In the genomic region with DNA sequence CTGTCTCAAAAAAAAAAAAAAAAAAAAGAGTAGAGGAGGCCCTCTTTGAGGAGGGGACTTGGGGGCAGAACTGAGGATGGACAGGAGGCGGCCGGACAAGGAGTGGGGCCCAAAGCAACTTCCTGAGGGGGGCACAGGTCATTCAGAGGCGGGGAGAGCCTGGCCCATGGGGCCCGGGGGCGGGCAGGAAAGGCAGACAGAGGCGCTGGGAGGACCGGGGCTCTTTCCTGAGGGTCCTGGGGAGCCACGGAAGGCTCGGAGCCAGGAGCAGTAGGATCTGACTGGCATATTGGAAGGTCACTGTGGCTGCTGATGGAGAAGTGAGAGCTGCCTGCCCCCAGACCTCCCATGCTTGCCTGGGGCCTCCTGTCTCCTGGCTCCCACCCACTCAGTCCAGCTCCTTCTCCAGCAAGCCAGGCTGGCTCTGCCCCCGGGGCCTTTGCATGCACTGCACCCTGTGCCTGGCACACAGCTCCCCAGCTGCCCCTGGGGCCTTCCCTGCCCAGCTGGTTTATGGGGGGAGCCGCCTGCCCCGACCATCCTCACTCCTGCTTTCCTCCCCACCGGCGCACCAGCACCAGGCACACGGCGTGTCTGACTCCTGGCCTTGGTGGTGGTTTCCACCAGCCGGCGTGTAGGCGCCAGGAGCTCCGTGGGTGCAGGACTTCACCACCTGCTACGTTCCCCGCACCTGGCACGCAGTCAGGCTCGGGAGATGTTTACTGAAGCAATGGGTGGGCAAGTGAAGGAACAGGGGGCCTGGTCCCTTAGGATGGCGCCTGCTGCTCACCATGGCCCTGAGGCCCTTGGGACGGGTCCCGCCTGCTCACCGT, we compare ENCODE assay signal across 24 cellular contexts. TPM values are rescaled to one million over a fixed set of nuclear protein-coding genes. Genes with fewer than 3 reads are reported as not detected.
DNase-seq lines count a peak whose midpoint lies in the region; ATAC-seq and TF ChIP-seq lines count a peak whose summit lies in the region.
"Had no signal": no experiment of that assay in that cellular context is flagged by ENCODE, and none has a peak within 500 bp of the region (broad histone marks: within the 10 kb centered on the region; RNA-seq: fewer than 3 reads in every experiment).

No MANE protein-coding gene starts in this region.

- H3K36me3 ChIP-seq in H7 (replicated peaks; ENCODE audit: control insufficient read depth, insufficient read depth, low read length), result no peaks in the 10 kb centered on the region
- H3K36me3 ChIP-seq: adrenal gland, HAP-1, lower lobe of right lung, thyroid gland had no signal

- no peaks in the 10 kb centered on the region for H3K4me1 ChIP-seq in right cardiac atrium (ENCODE audit: control insufficient read depth, insufficient read depth, low read length)
- H3K4me1 ChIP-seq: HAP-1 had no signal

- no peak for TF ChIP-seq CTCF in activated CD8-positive, alpha-beta T cell treated with anti-CD3 and anti-CD28 coated beads for 36 hours (IDR thresholded peaks at IDR 0.05)

- no peaks in the 10 kb centered on the region for H3K27me3 Mint-ChIP-seq in activated CD8-positive, alpha-beta T cell treated with anti-CD3 and anti-CD28 coated beads for 36 hours
- no peaks in the 10 kb centered on the region for H3K27me3 Mint-ChIP-seq in activated CD8-positive, alpha-beta T cell treated with anti-CD3 and anti-CD28 coated beads, Interleukin-2, amount 10 ng/mL, durations not matched to agents 7 days and 5 days (ENCODE audit: low read depth)
- no peaks in the 10 kb centered on the region for H3K27me3 Mint-ChIP-seq in stimulated activated memory B cell treated with anti-CD40 and anti-IgM and Interleukin-4, amounts not matched to agents 10 μg/mL and 1 μg/mL and 100 μg/mL, for 72 hours
- H3K27me3 Mint-ChIP-seq: naive thymus-derived CD4-positive, alpha-beta T cell; T-cell had no signal

- no peaks in the 10 kb centered on the region for H3K36me3 Mint-ChIP-seq in activated CD8-positive, alpha-beta T cell treated with anti-CD3 and anti-CD28 coated beads for 36 hours (ENCODE audit: low read depth)
- no peaks in the 10 kb centered on the region for H3K36me3 Mint-ChIP-seq in activated CD8-positive, alpha-beta T cell treated with anti-CD3 and anti-CD28 coated beads, Interleukin-2, amount 10 ng/mL, durations not matched to agents 7 days and 5 days (ENCODE audit: low read depth)
- no peaks in the 10 kb centered on the region for H3K36me3 Mint-ChIP-seq in stimulated activated memory B cell treated with anti-CD40 and anti-IgM and Interleukin-4, amounts not matched to agents 10 μg/mL and 1 μg/mL and 100 μg/mL, for 72 hours
- H3K36me3 Mint-ChIP-seq: IgD-negative memory B cell; naive thymus-derived CD4-positive, alpha-beta T cell; T-cell had no signal

- POLR2A ChIA-PET in activated CD8-positive, alpha-beta T cell treated with anti-CD3 and anti-CD28 coated beads for 36 hours (lab: Charles Lee), result no interaction called here
- POLR2A ChIA-PET in activated CD8-positive, alpha-beta T cell treated with anti-CD3 and anti-CD28 coated beads, Interleukin-2, amount 10 ng/mL, durations not matched to agents 7 days and 5 days (lab: Charles Lee), result no interaction called here

- H3K4me3 ChIP-seq in H7 (ENCODE audit: insufficient read depth, low read depth, low read length), result no peak overlapping the region
- no peak overlapping the region for H3K4me3 ChIP-seq in right cardiac atrium (ENCODE audit: low read length)
- H3K4me3 ChIP-seq: adrenal gland, HAP-1, lower lobe of right lung, thyroid gland had no signal

- WGBS in right cardiac atrium, result 83% methylated on average over 28 of the region's 28 CpGs

- H3K4me1 Mint-ChIP-seq in activated CD8-positive, alpha-beta T cell treated with anti-CD3 and anti-CD28 coated beads for 36 hours (ENCODE audit: low read depth), result peaks cover 2% of the 10 kb centered on the region
- H3K4me1 Mint-ChIP-seq in activated CD8-positive, alpha-beta T cell treated with anti-CD3 and anti-CD28 coated beads, Interleukin-2, amount 10 ng/mL, durations not matched to agents 7 days and 5 days (ENCODE audit: low read depth), result peaks cover 22% of the 10 kb centered on the region
- H3K4me1 Mint-ChIP-seq in stimulated activated memory B cell treated with anti-CD40 and anti-IgM and Interleukin-4, amounts not matched to agents 10 μg/mL and 1 μg/mL and 100 μg/mL, for 72 hours, result peaks cover 69% of the 10 kb centered on the region

- H3K27me3 ChIP-seq in H7 (ENCODE audit: control insufficient read depth, insufficient read depth, low read length) (no peaks in the 10 kb centered on the region), right cardiac atrium (ENCODE audit: control insufficient read depth, insufficient read depth) (no peaks in the 10 kb centered on the region)
- H3K27me3 ChIP-seq: adrenal gland, thyroid gland had no signal

- intact Hi-C loops in activated CD8-positive, alpha-beta T cell treated with anti-CD3 and anti-CD28 coated beads for 36 hours (cut with micrococcal nuclease), result no loop called here
- intact Hi-C loops in right cardiac atrium (cut with DNase I), result no loop called here

- H3K4me3 Mint-ChIP-seq in activated CD8-positive, alpha-beta T cell treated with anti-CD3 and anti-CD28 coated beads for 36 hours, result no peak overlapping the region
- H3K4me3 Mint-ChIP-seq in activated CD8-positive, alpha-beta T cell treated with anti-CD3 and anti-CD28 coated beads, Interleukin-2, amount 10 ng/mL, durations not matched to agents 7 days and 5 days, result no peak overlapping the region
- no peak overlapping the region for H3K4me3 Mint-ChIP-seq in stimulated activated memory B cell treated with anti-CD40 and anti-IgM and Interleukin-4, amounts not matched to agents 10 μg/mL and 1 μg/mL and 100 μg/mL, for 72 hours
- H3K4me3 Mint-ChIP-seq: naive thymus-derived CD4-positive, alpha-beta T cell; T-cell had no signal

- no peak overlapping the region for H3K27ac ChIP-seq in right cardiac atrium (ENCODE audit: low read length)
- H3K27ac ChIP-seq: adrenal gland, lower lobe of right lung, thyroid gland had no signal

- CTCF ChIA-PET in activated CD8-positive, alpha-beta T cell treated with anti-CD3 and anti-CD28 coated beads for 36 hours (lab: Charles Lee), result no interaction called here
- CTCF ChIA-PET in activated CD8-positive, alpha-beta T cell treated with anti-CD3 and anti-CD28 coated beads, Interleukin-2, amount 10 ng/mL, durations not matched to agents 7 days and 5 days (lab: Charles Lee), result no interaction called here

- no peak overlapping the region for H3K27ac Mint-ChIP-seq in activated CD8-positive, alpha-beta T cell treated with anti-CD3 and anti-CD28 coated beads for 36 hours
- no peak overlapping the region for H3K27ac Mint-ChIP-seq in activated CD8-positive, alpha-beta T cell treated with anti-CD3 and anti-CD28 coated beads, Interleukin-2, amount 10 ng/mL, durations not matched to agents 7 days and 5 days
- H3K27ac Mint-ChIP-seq in stimulated activated memory B cell treated with anti-CD40 and anti-IgM and Interleukin-4, amounts not matched to agents 10 μg/mL and 1 μg/mL and 100 μg/mL, for 72 hours, result peak overlapping the region; percentile 90
- H3K27ac Mint-ChIP-seq: IgD-negative memory B cell; naive thymus-derived CD4-positive, alpha-beta T cell; T-cell had no signal

- H3K9me3 Mint-ChIP-seq in activated CD8-positive, alpha-beta T cell treated with anti-CD3 and anti-CD28 coated beads for 36 hours, result no peaks in the 10 kb centered on the region
- no peaks in the 10 kb centered on the region for H3K9me3 Mint-ChIP-seq in activated CD8-positive, alpha-beta T cell treated with anti-CD3 and anti-CD28 coated beads, Interleukin-2, amount 10 ng/mL, durations not matched to agents 7 days and 5 days (ENCODE audit: insufficient read depth)
- H3K9me3 Mint-ChIP-seq in stimulated activated memory B cell treated with anti-CD40 and anti-IgM and Interleukin-4, amounts not matched to agents 10 μg/mL and 1 μg/mL and 100 μg/mL, for 72 hours, result no peaks in the 10 kb centered on the region
- H3K9me3 Mint-ChIP-seq: IgD-negative memory B cell; naive thymus-derived CD4-positive, alpha-beta T cell; T-cell had no signal

- H3K9me3 ChIP-seq in right cardiac atrium (ENCODE audit: control insufficient read depth, low read length), result no peaks in the 10 kb centered on the region
- H3K9me3 ChIP-seq: adrenal gland, HAP-1, lower lobe of right lung, thyroid gland had no signal

- peak; percentile 2 for DNase-seq in activated CD8-positive, alpha-beta T cell treated with anti-CD3 and anti-CD28 coated beads for 36 hours
- no peak for DNase-seq in activated CD8-positive, alpha-beta T cell treated with anti-CD3 and anti-CD28 coated beads, Interleukin-2, amount 10 ng/mL, durations not matched to agents 7 days and 5 days
- DNase-seq in H7, result peak; percentile 53
- peak; percentile 11 to 51 (median 37) for DNase-seq in right cardiac atrium
- DNase-seq in NCI-H1092 (lab: John Stamatoyannopoulos, UW), result no peak
- DNase-seq: central memory CD4-positive, alpha-beta T cell; COR-L47; effector memory CD4-positive, alpha-beta T cell; GDM1; lower lobe of right lung; MV-4-11; NCI-H2081 treated with DMSO at 0.1 percent for 48 hours; NCI-H748 treated with DMSO at 0.1 percent for 48 hours; retina; stimulated activated CD4-positive, alpha-beta T cell treated with anti-CD3 and anti-CD28 coated beads, Interleukin-1b, Interleukin-23, amount 100 ng/mL, for 48 hours; thyroid gland had no signal

- ATAC-seq in activated CD8-positive, alpha-beta T cell treated with anti-CD3 and anti-CD28 coated beads for 36 hours, result no peak
- no peak for ATAC-seq in activated CD8-positive, alpha-beta T cell treated with anti-CD3 and anti-CD28 coated beads, Interleukin-2, amount 10 ng/mL, durations not matched to agents 7 days and 5 days
- no peak for ATAC-seq in right cardiac atrium
- ATAC-seq in stimulated activated memory B cell treated with anti-CD40 and anti-IgM and Interleukin-4, amounts not matched to agents 10 μg/mL and 1 μg/mL and 100 μg/mL, for 72 hours, result no peak
- ATAC-seq in HG02759 (IDR thresholded peaks at IDR 0.05; ENCODE audit: unreplicated experiment), result no peak
- no peak for ATAC-seq in HG03039 (IDR thresholded peaks at IDR 0.05; ENCODE audit: unreplicated experiment)
- ATAC-seq: lower lobe of right lung; naive thymus-derived CD4-positive, alpha-beta T cell; T-cell had no signal

RNA-seq across cellular contexts. Expression of gene ESPNL, which starts 5.6 kb away (rescaled TPM):
- total RNA-seq in activated CD8-positive, alpha-beta T cell treated with anti-CD3 and anti-CD28 coated beads for 36 hours, result under 1 TPM; 0.11 to 0.27 TPM
- under 1 TPM; 0.10 to 0.13 TPM for total RNA-seq in activated CD8-positive, alpha-beta T cell treated with anti-CD3 and anti-CD28 coated beads, Interleukin-2, amount 10 ng/mL, durations not matched to agents 7 days and 5 days
- 0.81 and 1.5 TPM in 2 replicates for total RNA-seq in H7 (2014; rRNA removed; shearing (Covaris generic))
- under 1 TPM; 0.29 to 0.60 (median 0.56) TPM for total RNA-seq in right cardiac atrium
- polyA plus RNA-seq in right cardiac atrium, result 0.79 TPM
- polyA plus RNA-seq: naive thymus-derived CD4-positive, alpha-beta T cell had no signal

RNA-seq across cellular contexts. Expression of gene KLHL30, which starts 32.7 kb away (rescaled TPM):
- total RNA-seq in activated CD8-positive, alpha-beta T cell treated with anti-CD3 and anti-CD28 coated beads for 36 hours, result not detected
- total RNA-seq in activated CD8-positive, alpha-beta T cell treated with anti-CD3 and anti-CD28 coated beads, Interleukin-2, amount 10 ng/mL, durations not matched to agents 7 days and 5 days, result not detected
- 0.04 and 0.10 TPM in 2 replicates for total RNA-seq in H7 (2014; rRNA removed; shearing (Covaris generic))
- 10 to 100 TPM; 16.9 to 34.4 (median 23.8) TPM for total RNA-seq in right cardiac atrium
- 15.9 TPM for polyA plus RNA-seq in right cardiac atrium
- total RNA-seq: naive thymus-derived CD4-positive, alpha-beta T cell; T-cell had no signal
- polyA plus RNA-seq: IgD-negative memory B cell; naive thymus-derived CD4-positive, alpha-beta T cell had no signal

RNA-seq across cellular contexts. Expression of gene SCLY, which starts 44.9 kb away (rescaled TPM):
- total RNA-seq in activated CD8-positive, alpha-beta T cell treated with anti-CD3 and anti-CD28 coated beads for 36 hours, result 10 to 100 TPM; 77.9 to 93.2 TPM
- 10 to 100 TPM; 34.1 to 40.4 TPM for total RNA-seq in activated CD8-positive, alpha-beta T cell treated with anti-CD3 and anti-CD28 coated beads, Interleukin-2, amount 10 ng/mL, durations not matched to agents 7 days and 5 days
- total RNA-seq in H7 (2014; rRNA removed; shearing (Covaris generic)), result 50.6 and 53.0 TPM in 2 replicates
- 10 to 100 TPM in 3 of 4 donors, 1 to 10 TPM in 1; 9.4 to 14.2 (median 11.7) TPM for total RNA-seq in right cardiac atrium
- polyA plus RNA-seq in right cardiac atrium, result 8.2 TPM

RNA-seq across cellular contexts. Expression of gene ERFE, which starts 53.0 kb away (rescaled TPM):
- 1 to 10 TPM in 1 of 2 experiments, under 1 TPM in 1; 0.99 to 1.0 TPM for total RNA-seq in activated CD8-positive, alpha-beta T cell treated with anti-CD3 and anti-CD28 coated beads for 36 hours
- under 1 TPM; 0.37 to 0.50 TPM for total RNA-seq in activated CD8-positive, alpha-beta T cell treated with anti-CD3 and anti-CD28 coated beads, Interleukin-2, amount 10 ng/mL, durations not matched to agents 7 days and 5 days
- 8.8 and 11.2 TPM in 2 replicates for total RNA-seq in H7 (2014; rRNA removed; shearing (Covaris generic))
- total RNA-seq in right cardiac atrium, result under 1 TPM in 3 of 4 donors, not detected in 1; 0.35 to 0.81 (median 0.69) TPM
- polyA plus RNA-seq in right cardiac atrium, result 0.16 TPM
- total RNA-seq: lower lobe of right lung, T-cell had no signal
- polyA plus RNA-seq: IgD-negative memory B cell; naive thymus-derived CD4-positive, alpha-beta T cell had no signal

Comparison
In these comparisons a context has a peak if more than half of its experiments do, and no peak if none do; other contexts are left out.
1. DNase-seq: peak in activated CD8-positive, alpha-beta T cell treated with anti-CD3 and anti-CD28 coated beads for 36 hours (single experiment), H7 (single experiment) and right cardiac atrium (3 of 3); none in activated CD8-positive, alpha-beta T cell treated with anti-CD3 and anti-CD28 coated beads, Interleukin-2, amount 10 ng/mL, durations not matched to agents 7 days and 5 days (single experiment) and NCI-H1092 (single experiment).
2. RNA of gene KLHL30, which starts 32.7 kb away (total RNA-seq): 16.9 to 34.4 TPM in right cardiac atrium; 0.04 to 0.10 TPM in H7, not detected in activated CD8-positive, alpha-beta T cell treated with anti-CD3 and anti-CD28 coated beads for 36 hours and not detected in activated CD8-positive, alpha-beta T cell treated with anti-CD3 and anti-CD28 coated beads, Interleukin-2, amount 10 ng/mL, durations not matched to agents 7 days and 5 days; every median in the first group is over 10 times any median in the second.